In the genomic region with DNA sequence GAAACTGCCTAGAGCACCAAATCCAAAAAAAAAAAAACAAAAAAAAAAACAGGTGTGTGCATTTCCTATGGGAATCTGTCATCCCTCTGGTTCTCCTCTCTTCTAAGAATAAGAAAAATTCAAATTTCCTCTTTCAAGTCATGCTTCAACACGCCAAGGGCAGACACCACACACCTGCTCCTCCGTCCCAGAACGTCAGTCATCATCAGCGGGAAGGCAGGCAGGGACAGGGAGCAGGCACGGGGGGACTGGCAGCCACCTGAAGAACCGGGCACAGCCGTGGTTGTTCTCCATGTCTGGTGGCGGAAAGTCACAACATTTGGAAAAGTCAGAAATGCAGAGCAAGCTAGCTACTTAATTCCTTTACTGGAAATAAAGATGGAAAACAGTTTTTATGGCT, we compare ENCODE assay signal across 15 cellular contexts.
A peak's percentile ranks its signal among the peaks of the same experiment; 100 is the strongest.
DNase-seq lines count a peak whose midpoint lies in the region; ATAC-seq lines count a peak whose summit lies in the region.
"Had no signal": no experiment of that assay in that cellular context is flagged by ENCODE, and none has a peak within 500 bp of the region (broad histone marks: within the 10 kb centered on the region; RNA-seq: fewer than 3 reads in every experiment).

No MANE protein-coding gene starts in this region.

- no peaks in the 10 kb centered on the region for H3K27me3 ChIP-seq in thymus (ENCODE audit: control insufficient read depth, insufficient read depth)

- DNase-seq in HPDE6-E6E7 (ENCODE audit: extremely low spot score) (peak; percentile 37), NCI-H526 treated with DMSO at 0.1 percent for 48 hours (lab: John Stamatoyannopoulos, UW) (peak; percentile 85), SK-N-DZ (ENCODE audit: low spot score) (no peak), NCI-H1417 treated with DMSO at 0.1 percent for 48 hours (lab: John Stamatoyannopoulos, UW) (no peak)
- DNase-seq: CD8-positive, alpha-beta memory T cell; HCEC 1CT; IMR-90; Kasumi-1; NCI-H2081; NCI-H446 treated with DMSO at 0.1 percent for 48 hours; NCI-H82; SIG-M5 had no signal

- WGBS in thymus, result 89% methylated on average over 8 of the region's 8 CpGs

- peaks cover 10% of the 10 kb centered on the region for H3K36me3 ChIP-seq in thymus (ENCODE audit: control insufficient read depth, insufficient read depth)

- ATAC-seq in esophagus mucosa (peak; percentile 47), GM21360 (IDR thresholded peaks at IDR 0.05; ENCODE audit: unreplicated experiment) (no peak)

- H3K9me3 ChIP-seq in thymus (ENCODE audit: control insufficient read depth), result no peaks in the 10 kb centered on the region

- H3K4me3 ChIP-seq in thymus (ENCODE audit: low read length), result no peak overlapping the region

- peak overlapping the region; percentile 54 for H3K27ac ChIP-seq in thymus (ENCODE audit: low read depth)

- peaks cover 3% of the 10 kb centered on the region for H3K4me1 ChIP-seq in thymus (ENCODE audit: control insufficient read depth, insufficient read depth, low read length)

Comparison
In these comparisons a context has a peak if more than half of its experiments do, and no peak if none do; other contexts are left out.
1. DNase-seq: peak in HPDE6-E6E7 (single experiment) and NCI-H526 treated with DMSO at 0.1 percent for 48 hours (single experiment); none in SK-N-DZ (single experiment) and NCI-H1417 treated with DMSO at 0.1 percent for 48 hours (single experiment).